8 cellular contexts compared by ENCODE assay signal in the genomic region with DNA sequence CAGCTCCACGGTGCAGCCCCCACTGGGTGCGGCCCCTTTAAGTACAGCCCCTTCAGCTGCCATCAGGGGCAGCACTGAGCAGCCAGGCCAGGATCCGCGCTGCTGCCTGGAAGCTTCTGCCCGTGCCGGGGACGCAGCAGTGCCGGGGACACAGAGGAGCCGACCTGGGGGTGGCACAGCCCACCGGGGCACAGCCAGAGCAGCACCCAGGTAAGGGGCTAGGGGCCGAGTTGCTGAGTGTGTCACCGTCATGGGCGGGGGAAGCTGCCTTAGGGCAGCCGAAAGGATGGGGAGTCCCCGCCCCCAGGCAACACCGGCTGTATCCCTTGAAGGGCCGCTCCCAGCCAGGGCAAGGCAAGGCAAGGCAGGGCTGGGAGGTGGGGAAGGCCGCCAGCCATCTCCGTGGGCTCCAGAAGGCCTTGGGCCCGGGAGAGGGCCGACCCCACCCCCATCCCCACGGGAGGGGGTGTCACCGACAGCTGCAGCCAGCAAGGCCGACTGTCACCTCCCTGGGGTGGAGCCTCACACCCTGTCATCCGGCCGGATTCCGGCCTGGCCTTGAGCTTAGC. TPM values are rescaled to one million over a fixed set of nuclear protein-coding genes. Genes with fewer than 3 reads are reported as not detected.
DNase-seq lines count a peak whose midpoint lies in the region; ATAC-seq lines count a peak whose summit lies in the region.
"Not testable (repeated sequence)": the region's sequence is repeated elsewhere in the genome, so short reads cannot be mapped to it uniquely, and the experiment has no call there.

A gene (plus strand): TSS at position 99 of the 569 bp plus-strand sequence. CDS start 1,937 bp downstream, outside the sequence.

- not testable (repeated sequence) for H3K9me3 Mint-ChIP-seq in CD4-positive, alpha-beta memory T cell

- H3K9me3 ChIP-seq in CD4-positive, alpha-beta memory T cell (ENCODE audit: control insufficient read depth in 1 of 2, low read length in 2 of 2); NT2/D1 (ENCODE audit: insufficient read depth, low read length): not testable (repeated sequence)

- H3K9ac ChIP-seq in NT2/D1 (ENCODE audit: insufficient read length, low read depth) = peak within 1 kb of the TSS; percentile 42

- H3K36me3 Mint-ChIP-seq in CD4-positive, alpha-beta memory T cell = not testable (repeated sequence)

- peaks cover 5 to 28% (median 12%) of the 10 kb centered on the region in 4 donors for H3K4me1 Mint-ChIP-seq in CD4-positive, alpha-beta memory T cell

- H3K4me1 ChIP-seq in CD4-positive, alpha-beta memory T cell (ENCODE audit: insufficient read depth, low read length) = peaks cover 20% of the 10 kb centered on the region
- peaks cover 43% of the 10 kb centered on the region for H3K4me1 ChIP-seq in NT2/D1 (ENCODE audit: insufficient read depth, insufficient read length)

- ATAC-seq in GM21367 (IDR thresholded peaks at IDR 0.05; ENCODE audit: unreplicated experiment) = peak; percentile 55

- peak within 1 kb of the TSS; percentile 58 for H3K27ac ChIP-seq in CD4-positive, alpha-beta memory T cell (ENCODE audit: low read depth, low read length)

- intact Hi-C loops in CD4-positive, alpha-beta memory T cell (cut with micrococcal nuclease) = loop anchor here (1.0 to 5.0 kb wide), 5 partner anchors 35 to 193 kb away; a partner anchor contains a TSS

- peak within 1 kb of the TSS in 1 of 2 donors; percentile 69 for H3K4me3 ChIP-seq in CD4-positive, alpha-beta memory T cell (ENCODE audit: low read length in 2 of 2)
- H3K4me3 ChIP-seq in NT2/D1 (ENCODE audit: insufficient read length, low read depth) = not testable (repeated sequence)

- H3K27me3 Mint-ChIP-seq in CD4-positive, alpha-beta memory T cell = not testable (repeated sequence)

- H3K4me3 Mint-ChIP-seq in CD4-positive, alpha-beta memory T cell = peak within 1 kb of the TSS; percentile 77 to 93 (median 82)

- H3K27ac Mint-ChIP-seq in CD4-positive, alpha-beta memory T cell = peak within 1 kb of the TSS; percentile 38 to 86 (median 64)

- not testable (repeated sequence) for H3K27me3 ChIP-seq in CD4-positive, alpha-beta memory T cell (ENCODE audit: insufficient read depth, low read length); NT2/D1 (ENCODE audit: insufficient read depth, insufficient read length)

- POLR2A ChIA-PET in CD4-positive, alpha-beta memory T cell (lab: Charles Lee; ENCODE audit: partially characterized antibody) = interaction anchor here (0.6 to 1.7 kb wide), 19 partner anchors 11 to 398 kb away, joined by 3 to 12 read pairs (median 4); a partner anchor contains a TSS

- H3K36me3 ChIP-seq in CD4-positive, alpha-beta memory T cell (ENCODE audit: insufficient read depth, low read length) = not testable (repeated sequence)
- peaks cover 35% of the 10 kb centered on the region for H3K36me3 ChIP-seq in NT2/D1 (ENCODE audit: insufficient read depth, insufficient read length, low read length)

- CTCF ChIA-PET in CD4-positive, alpha-beta memory T cell (lab: Charles Lee; ENCODE audit: partially characterized antibody) = interaction anchor here (0.6 to 4.9 kb wide), 39 partner anchors 9 to 226 kb away, joined by 3 to 36 read pairs (median 4); a partner anchor contains a TSS

- DNase-seq in CD4-positive, alpha-beta memory T cell = peak; percentile 79 to 85 (median 81)
- DNase-seq in HUDEP-2 (lab: John Stamatoyannopoulos, UW; ENCODE audit: unreplicated experiment in 76 of 76) (peak in 70 of 76 experiments; percentile 12 to 82 (median 59)), NT2/D1 (ENCODE audit: low read depth, low spot score) (peak; percentile 66), medulla oblongata (ENCODE audit: extremely low spot score) (peak; percentile 83)
- peak; percentile 53 to 74 (median 72) for DNase-seq in activated CD8-positive, alpha-beta memory T cell treated with anti-CD3 and anti-CD28 coated beads for 48 hours (ENCODE audit: low read depth in 2 of 3, low spot score in 2 of 3)
- peak; percentile 63 for DNase-seq in effector CD8-positive, alpha-beta T cell (lab: John Stamatoyannopoulos, UW)
- peak; percentile 52 to 71 (median 53) for DNase-seq in stimulated activated CD4-positive, alpha-beta T cell treated with anti-CD3 and anti-CD28 coated beads, TNF-alpha, amount 100 ng/mL, for 1 hour (ENCODE audit: low read depth in 3 of 3, low spot score in 1 of 3)

RNA-seq across cellular contexts. Expression of the gene that starts here (rescaled TPM):
- total RNA-seq in CD4-positive, alpha-beta memory T cell = 1 to 10 TPM; 2.4 to 2.8 TPM
- polyA plus RNA-seq in CD4-positive, alpha-beta memory T cell = under 1 TPM in 1 of 2 donors, not detected in 1; 0.05 TPM
